9 cellular contexts compared by ENCODE assay signal in genomic region chr19:53991224-53992113, GRCh38. TPM values are rescaled to one million over a fixed set of nuclear protein-coding genes. Genes with fewer than 3 reads are reported as not detected.
A peak's percentile ranks its signal among the peaks of the same experiment; 100 is the strongest.
DNase-seq lines count a peak whose midpoint lies in the region; TF ChIP-seq lines count a peak whose summit lies in the region.
"Had no signal": no experiment of that assay in that cellular context is flagged by ENCODE, and none has a peak within 500 bp of the region (broad histone marks: within the 10 kb centered on the region; RNA-seq: fewer than 3 reads in every experiment).

Gene CACNG6, plus strand, starts transcription at chr19:53991637. Its CDS starts 1,241 bp downstream, at chr19:53992878.

- H3K4me3 ChIP-seq in ectodermal cell (ENCODE audit: insufficient read depth, low read depth, low read length) (peak within 1 kb of the TSS; percentile 30), neural progenitor cell (peak within 1 kb of the TSS; percentile 42)

- no peaks in the 10 kb centered on the region for H3K36me3 Mint-ChIP-seq in neural progenitor cell

- no peaks in the 10 kb centered on the region for H3K9me3 Mint-ChIP-seq in neural progenitor cell

- no peak for TF ChIP-seq CTCF in neural progenitor cell (IDR thresholded peaks at IDR 0.05)

- H3K27ac ChIP-seq in ectodermal cell (ENCODE audit: insufficient read depth, low read depth, low read length, poor library complexity, severe bottlenecking) (peak within 1 kb of the TSS; percentile 44), neural progenitor cell (no peak within 1 kb of the TSS)
- H3K27ac ChIP-seq: KMS-11 had no signal

- 7 to 8% methylated on average over 65 to 66 of the region's 66 CpGs for WGBS in ectodermal cell, 2 experiments

- no peaks in the 10 kb centered on the region for H3K4me1 ChIP-seq in ectodermal cell (ENCODE audit: control insufficient read depth, insufficient read depth, low read length)
- peaks cover 4% of the 10 kb centered on the region for H3K4me1 ChIP-seq in neural progenitor cell

- H3K9ac ChIP-seq in neural progenitor cell: no peak within 1 kb of the TSS
- H3K9ac ChIP-seq: KMS-11 had no signal

- DNase-seq in COLO668 (lab: John Stamatoyannopoulos, UW; ENCODE audit: unreplicated experiment): peak; percentile 13
- DNase-seq in NCI-H1105 (lab: John Stamatoyannopoulos, UW): peak; percentile 9
- DNase-seq in neural progenitor cell (ENCODE audit: low spot score): peak; percentile 72
- DNase-seq in superior temporal gyrus (ENCODE audit: extremely low spot score): no peak
- DNase-seq in T-helper 9 cell: no peak
- no peak for DNase-seq in DMS153 (lab: John Stamatoyannopoulos, UW)
- DNase-seq in occipital lobe (lab: John Stamatoyannopoulos, UW): no peak

- H3K79me2 ChIP-seq in neural progenitor cell (ENCODE audit: low read depth): no peaks in the 10 kb centered on the region

- H2AFZ ChIP-seq in neural progenitor cell (replicated peaks): peak within 1 kb of the TSS; percentile 77

- H3F3A ChIP-seq in neural progenitor cell (ENCODE audit: low read depth): no peaks in the 10 kb centered on the region

- peaks cover 24% of the 10 kb centered on the region for H3K4me1 Mint-ChIP-seq in neural progenitor cell

- H3K4me2 ChIP-seq in neural progenitor cell: peak within 1 kb of the TSS; percentile 74
- H3K4me2 ChIP-seq: KMS-11 had no signal

- H3K36me3 ChIP-seq in ectodermal cell (ENCODE audit: control insufficient read depth, insufficient read depth, low read length) (no peaks in the 10 kb centered on the region), neural progenitor cell (no peaks in the 10 kb centered on the region)

- H3K27me3 Mint-ChIP-seq in neural progenitor cell (ENCODE audit: insufficient read depth, low read depth): peaks cover 17% of the 10 kb centered on the region

- peak within 1 kb of the TSS; percentile 80 for H3K4me3 Mint-ChIP-seq in neural progenitor cell

- H4K20me1 ChIP-seq in neural progenitor cell (ENCODE audit: low read depth): no peaks in the 10 kb centered on the region

- H3K9me3 ChIP-seq in ectodermal cell (ENCODE audit: control insufficient read depth, low read length) (no peaks in the 10 kb centered on the region), neural progenitor cell (ENCODE audit: low read depth) (no peaks in the 10 kb centered on the region)

- peak within 1 kb of the TSS; percentile 91 for H3K27ac Mint-ChIP-seq in neural progenitor cell

- H3K27me3 ChIP-seq in ectodermal cell (ENCODE audit: control insufficient read depth, insufficient read depth, low read length, poor library complexity, severe bottlenecking): peaks cover 41% of the 10 kb centered on the region
- H3K27me3 ChIP-seq in neural progenitor cell: peaks cover 77% of the 10 kb centered on the region

RNA-seq across cellular contexts. Expression of gene CACNG6, which starts in this region (rescaled TPM):
- polyA plus RNA-seq in ectodermal cell (2013, experiment 1 of 4): 1.6 TPM
- polyA plus RNA-seq in ectodermal cell (2013, experiment 2 of 4): 2.5 TPM
- polyA plus RNA-seq in ectodermal cell (2013, experiment 3 of 4): 3.4 TPM
- 3.9 TPM for polyA plus RNA-seq in ectodermal cell (2013, experiment 4 of 4)
- total RNA-seq in neural progenitor cell (ENCODE audit: low replicate concordance) (1.0 TPM in 1 of 2 replicates, not detected in the other), occipital lobe (0.47 TPM)

Comparison
In these comparisons a context has a peak if more than half of its experiments do, and no peak if none do; other contexts are left out.
1. DNase-seq: peak in COLO668 (single experiment), NCI-H1105 (single experiment) and neural progenitor cell (single experiment); none in superior temporal gyrus (single experiment), T-helper 9 cell (single experiment), DMS153 (single experiment) and occipital lobe (single experiment).